ENCODE assay signal across 17 cellular contexts in genomic region chr3:8845641-8846040, GRCh38.
DNase-seq lines count a peak whose midpoint lies in the region; ATAC-seq and TF ChIP-seq lines count a peak whose summit lies in the region.
"Had no signal": no experiment of that assay in that cellular context is flagged by ENCODE, and none has a peak within 500 bp of the region (broad histone marks: within the 10 kb centered on the region; RNA-seq: fewer than 3 reads in every experiment).

No MANE protein-coding gene starts in this region.

- no peak for TF ChIP-seq CTCF in brain microvascular endothelial cell (IDR thresholded peaks at IDR 0.05; ENCODE audit: low read depth, low read length, missing control alignments)

- no peaks in the 10 kb centered on the region for H3K27me3 ChIP-seq in brain microvascular endothelial cell (replicated peaks)
- H3K27me3 ChIP-seq: colonic mucosa, suprapubic skin had no signal

- peak overlapping the region; percentile 5 for H3K27ac ChIP-seq in brain microvascular endothelial cell
- H3K27ac ChIP-seq: colonic mucosa, parathyroid adenoma, suprapubic skin had no signal

- no peak overlapping the region for H3K4me3 ChIP-seq in brain microvascular endothelial cell (ENCODE audit: low read depth, low read length)
- H3K4me3 ChIP-seq: colonic mucosa, suprapubic skin had no signal

- no peak for ATAC-seq in HG03521 (IDR thresholded peaks at IDR 0.05; ENCODE audit: unreplicated experiment)
- ATAC-seq: activated naive CD8-positive, alpha-beta T cell treated with anti-CD3 and anti-CD28 coated beads, Interleukin-2, amount 50 U/mL, for 24 hours; activated T-cell treated with anti-CD3 and anti-CD28 coated beads, Interleukin-2, amount 50 U/mL, for 4 hours; HepG2; T-cell had no signal

- in situ Hi-C loops in brain microvascular endothelial cell (cut with HindIII; ENCODE audit: low pct_ligation_motif_present, low sequenced_read_pairs): no loop called here

- peak; percentile 55 for DNase-seq in AG08396 (ENCODE audit: low spot score)
- peak; percentile 12 for DNase-seq in LoVo (ENCODE audit: low spot score)
- DNase-seq in brain microvascular endothelial cell: peak; percentile 61
- DNase-seq in kidney tubule cell (ENCODE audit: low spot score): peak; percentile 89
- no peak for DNase-seq in T-helper 1 cell
- no peak for DNase-seq in NCI-H748 treated with DMSO at 0.1 percent for 48 hours (lab: John Stamatoyannopoulos, UW)
- no peak for DNase-seq in DMS 273 (lab: John Stamatoyannopoulos, UW; ENCODE audit: unreplicated experiment)
- DNase-seq: activated CD4-positive, alpha-beta T cell treated with anti-CD3 and anti-CD28 coated beads for 1 hour; activated naive CD8-positive, alpha-beta T cell treated with anti-CD3 and anti-CD28 coated beads, Interleukin-2, amount 50 U/mL, for 24 hours; activated T-cell treated with anti-CD3 and anti-CD28 coated beads, Interleukin-2, amount 50 U/mL, for 4 hours; colonic mucosa; NCI-H1105; T-cell had no signal

- no peaks in the 10 kb centered on the region for H3K36me3 ChIP-seq in brain microvascular endothelial cell (replicated peaks)
- H3K36me3 ChIP-seq: colonic mucosa, suprapubic skin had no signal

Comparison
In these comparisons a context has a peak if more than half of its experiments do, and no peak if none do; other contexts are left out.
1. DNase-seq: peak in AG08396 (single experiment), LoVo (single experiment), brain microvascular endothelial cell (single experiment) and kidney tubule cell (single experiment); none in T-helper 1 cell (0 of 5), NCI-H748 treated with DMSO at 0.1 percent for 48 hours (single experiment) and DMS 273 (single experiment).